In the genomic region with DNA sequence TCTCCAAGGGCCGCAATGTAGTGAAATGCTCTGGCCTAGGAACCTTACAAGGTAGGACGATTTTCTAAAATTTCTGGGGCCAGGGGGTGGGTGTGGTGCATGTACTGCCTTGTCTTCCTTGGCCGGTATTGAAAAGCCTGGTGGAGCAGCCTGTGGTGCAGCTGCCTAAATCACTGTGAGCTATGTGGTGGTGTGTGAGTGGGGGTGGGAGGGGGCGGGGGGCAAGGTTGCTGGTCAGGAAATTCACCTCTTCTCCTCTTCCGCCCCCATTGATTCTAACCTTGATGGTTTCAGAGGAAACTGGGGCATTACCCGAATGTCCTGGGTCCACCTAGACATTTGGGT, we compare ENCODE assay signal across 11 cellular contexts.
DNase-seq lines count a peak whose midpoint lies in the region; ATAC-seq, FAIRE-seq and TF ChIP-seq lines count a peak whose summit lies in the region.
"Had no signal": no experiment of that assay in that cellular context is flagged by ENCODE, and none has a peak within 500 bp of the region (broad histone marks: within the 10 kb centered on the region; RNA-seq: fewer than 3 reads in every experiment).

No MANE protein-coding gene starts in this region.

- H3K36me3 ChIP-seq in HEK293 (ENCODE audit: control insufficient read depth in 2 of 2, insufficient read depth in 1 of 2, low read length in 2 of 2) (no peaks in the 10 kb centered on the region), hepatocyte (replicated peaks; ENCODE audit: insufficient read depth, low read depth) (no peaks in the 10 kb centered on the region), pancreas (no peaks in the 10 kb centered on the region)

- H3K9me3 ChIP-seq in HEK293 (ENCODE audit: control insufficient read depth, insufficient read depth, low read depth, low read length) (no peaks in the 10 kb centered on the region), hepatocyte (ENCODE audit: low read depth) (no peaks in the 10 kb centered on the region), pancreas (no peaks in the 10 kb centered on the region)

- peaks cover 27% of the 10 kb centered on the region for H3K36me3 Mint-ChIP-seq in MCF 10A (ENCODE audit: insufficient read depth, unreplicated experiment)
- no peaks in the 10 kb centered on the region for H3K36me3 Mint-ChIP-seq in T-helper 2 cell treated with Interferon-gamma antibody and Interleukin-4, amounts not matched to agents 5 μg/mL and 100 μg/mL, for 36 hours (ENCODE audit: low read depth)
- H3K36me3 Mint-ChIP-seq in activated T-helper 17 cell treated with anti-CD3 and anti-CD28 coated beads, Interleukin-2, amount 50 U/mL, for 72 hours (ENCODE audit: low read depth), result no peaks in the 10 kb centered on the region

- CTCF ChIA-PET in HEK293 (lab: Yijun Ruan, JAX) (interaction anchor here (0.6 to 1.8 kb wide), 7 partner anchors 20 to 1694 kb away, joined by 3 to 10 read pairs (median 3); no protein-coding TSS in a partner anchor), MCF 10A (lab: Yijun Ruan, JAX) (interaction anchor here (0.7 to 11.4 kb wide), 18 partner anchors 10 to 402 kb away, joined by 3 to 100 read pairs (median 6); no protein-coding TSS in a partner anchor)

- peak overlapping the region; percentile 69 for H3K4me2 ChIP-seq in hepatocyte

- no peaks in the 10 kb centered on the region for H4K20me1 ChIP-seq in hepatocyte (ENCODE audit: insufficient read depth, poor library complexity, severe bottlenecking)

- no peak for FAIRE-seq in pancreas (lab: Jason Lieb, UNC)

- 13% methylated on average over 6 of the region's 6 CpGs for WGBS in hepatocyte (ENCODE audit: low lambda C conversion rate, missing lambda C conversion rate)
- WGBS in pancreas, 2 donors, result 26 to 34% methylated on average over 6 of the region's 6 CpGs

- H3K79me2 ChIP-seq in hepatocyte, result peaks cover 56% of the 10 kb centered on the region

- H3K4me3 Mint-ChIP-seq in MCF 10A (ENCODE audit: unreplicated experiment), result peak overlapping the region; percentile 79
- no peak overlapping the region for H3K4me3 Mint-ChIP-seq in T-helper 2 cell treated with Interferon-gamma antibody and Interleukin-4, amounts not matched to agents 5 μg/mL and 100 μg/mL, for 36 hours
- H3K4me3 Mint-ChIP-seq in activated T-helper 17 cell treated with anti-CD3 and anti-CD28 coated beads, Interleukin-2, amount 50 U/mL, for 72 hours, result no peak overlapping the region
- H3K4me3 Mint-ChIP-seq: activated CD4-positive, alpha-beta T cell treated with anti-CD3 and anti-CD28 coated beads, Interleukin-2, amount 10 ng/mL, durations not matched to agents 24 days and 14 days had no signal

- H3K27me3 ChIP-seq in hepatocyte, result no peaks in the 10 kb centered on the region
- no peaks in the 10 kb centered on the region for H3K27me3 ChIP-seq in pancreas

- DNase-seq in MCF 10A (ENCODE audit: unreplicated experiment) (no peak), hepatocyte (ENCODE audit: low spot score) (no peak), pancreas (no peak), GM19238 (ENCODE audit: insufficient read length, low spot score) (no peak)
- DNase-seq in T-helper 2 cell treated with Interferon-gamma antibody and Interleukin-4, amounts not matched to agents 5 μg/mL and 100 μg/mL, for 36 hours (ENCODE audit: low spot score), result no peak
- DNase-seq: activated CD4-positive, alpha-beta T cell treated with anti-CD3 and anti-CD28 coated beads, Interleukin-2, amount 10 ng/mL, durations not matched to agents 24 days and 14 days; GDM1; nucleus accumbens had no signal

- H3K27ac ChIP-seq in HEK293 (ENCODE audit: extremely low read depth, low read depth, low read length) (peak overlapping the region; percentile 60), hepatocyte (peak overlapping the region; percentile 67), pancreas (peak overlapping the region in 3 of 4 donors; percentile 15 to 52 (median 48))

- TF ChIP-seq CTCF in HEK293 (tag by site-specific recombination; IDR thresholded peaks at IDR 0.05) (no peak), MCF 10A (IDR thresholded peaks at IDR 0.05; ENCODE audit: unreplicated experiment) (no peak), hepatocyte (IDR thresholded peaks at IDR 0.05; ENCODE audit: poor library complexity) (no peak), pancreas (IDR thresholded peaks at IDR 0.05) (no peak)

- no peaks in the 10 kb centered on the region for H3K27me3 Mint-ChIP-seq in MCF 10A (ENCODE audit: insufficient read depth, unreplicated experiment)
- H3K27me3 Mint-ChIP-seq in T-helper 2 cell treated with Interferon-gamma antibody and Interleukin-4, amounts not matched to agents 5 μg/mL and 100 μg/mL, for 36 hours (ENCODE audit: low read depth), result no peaks in the 10 kb centered on the region
- no peaks in the 10 kb centered on the region for H3K27me3 Mint-ChIP-seq in activated T-helper 17 cell treated with anti-CD3 and anti-CD28 coated beads, Interleukin-2, amount 50 U/mL, for 72 hours
- H3K27me3 Mint-ChIP-seq: activated CD4-positive, alpha-beta T cell treated with anti-CD3 and anti-CD28 coated beads, Interleukin-2, amount 10 ng/mL, durations not matched to agents 24 days and 14 days had no signal

- H3K9me2 ChIP-seq in hepatocyte (replicated peaks; ENCODE audit: insufficient read depth), result no peaks in the 10 kb centered on the region

- peaks cover 21% of the 10 kb centered on the region for H3K4me1 Mint-ChIP-seq in MCF 10A (ENCODE audit: insufficient read depth, unreplicated experiment)
- no peaks in the 10 kb centered on the region for H3K4me1 Mint-ChIP-seq in T-helper 2 cell treated with Interferon-gamma antibody and Interleukin-4, amounts not matched to agents 5 μg/mL and 100 μg/mL, for 36 hours (ENCODE audit: low read depth)
- H3K4me1 Mint-ChIP-seq in activated T-helper 17 cell treated with anti-CD3 and anti-CD28 coated beads, Interleukin-2, amount 50 U/mL, for 72 hours, result no peaks in the 10 kb centered on the region
- H3K4me1 Mint-ChIP-seq: activated CD4-positive, alpha-beta T cell treated with anti-CD3 and anti-CD28 coated beads, Interleukin-2, amount 10 ng/mL, durations not matched to agents 24 days and 14 days had no signal

- peak overlapping the region; percentile 35 for H3K4me3 ChIP-seq in HEK293 (ENCODE audit: low read depth, low read length)
- no peak overlapping the region for H3K4me3 ChIP-seq in hepatocyte
- H3K4me3 ChIP-seq in pancreas, result peak overlapping the region in 3 of 4 donors; percentile 8 to 38 (median 36)

- BruUV-seq in MCF 10A (replicated peaks; lab: Mats Ljungman, UMichigan), result no TSS peak

- peak; percentile 29 to 52 (median 34) for ATAC-seq in pancreas
- ATAC-seq in activated T-helper 17 cell treated with anti-CD3 and anti-CD28 coated beads, Interleukin-2, amount 50 U/mL, for 72 hours (replicated peaks), result no peak
- ATAC-seq in GM19324 (IDR thresholded peaks at IDR 0.05; ENCODE audit: low FRiP score, unreplicated experiment), result no peak

- POLR2A ChIA-PET in HEK293 (lab: Yijun Ruan, JAX), result interaction anchor here (1.1 to 2.1 kb wide), 3 partner anchors 8 to 13 kb away, joined by 3 to 8 read pairs (median 5); no protein-coding TSS in a partner anchor
- POLR2A ChIA-PET in MCF 10A (lab: Yijun Ruan, JAX), result interaction anchor here (1.0 to 23.4 kb wide), 15 partner anchors 9 to 366 kb away, joined by 3 to 691 read pairs (median 46); no protein-coding TSS in a partner anchor

- H3K4me1 ChIP-seq in HEK293 (ENCODE audit: control insufficient read depth, insufficient read depth, low read length) (peaks cover 18% of the 10 kb centered on the region), hepatocyte (ENCODE audit: insufficient read depth) (peaks cover 74% of the 10 kb centered on the region), pancreas (peaks cover 6 to 23% (median 18%) of the 10 kb centered on the region in 3 donors)

- H3K9me3 Mint-ChIP-seq in MCF 10A (ENCODE audit: unreplicated experiment), result no peaks in the 10 kb centered on the region
- no peaks in the 10 kb centered on the region for H3K9me3 Mint-ChIP-seq in T-helper 2 cell treated with Interferon-gamma antibody and Interleukin-4, amounts not matched to agents 5 μg/mL and 100 μg/mL, for 36 hours
- no peaks in the 10 kb centered on the region for H3K9me3 Mint-ChIP-seq in activated T-helper 17 cell treated with anti-CD3 and anti-CD28 coated beads, Interleukin-2, amount 50 U/mL, for 72 hours
- H3K9me3 Mint-ChIP-seq: activated CD4-positive, alpha-beta T cell treated with anti-CD3 and anti-CD28 coated beads, Interleukin-2, amount 10 ng/mL, durations not matched to agents 24 days and 14 days had no signal

- H3K27ac Mint-ChIP-seq in MCF 10A (ENCODE audit: low read depth, unreplicated experiment), result peak overlapping the region; percentile 85
- no peak overlapping the region for H3K27ac Mint-ChIP-seq in T-helper 2 cell treated with Interferon-gamma antibody and Interleukin-4, amounts not matched to agents 5 μg/mL and 100 μg/mL, for 36 hours
- H3K27ac Mint-ChIP-seq in activated T-helper 17 cell treated with anti-CD3 and anti-CD28 coated beads, Interleukin-2, amount 50 U/mL, for 72 hours, result no peak overlapping the region
- H3K27ac Mint-ChIP-seq: activated CD4-positive, alpha-beta T cell treated with anti-CD3 and anti-CD28 coated beads, Interleukin-2, amount 10 ng/mL, durations not matched to agents 24 days and 14 days had no signal

- intact Hi-C loops in MCF 10A (cut with micrococcal nuclease) (loop anchor here (2.0 kb wide), 2 partner anchors 28 to 44 kb away; no protein-coding TSS in a partner anchor), pancreas (cut with DNase I) (no loop called here)

- no peak overlapping the region for H2AFZ ChIP-seq in hepatocyte

TF ChIP-seq in HEK293, 187 proteins besides CTCF, POLR2A, EP300 and RAD21 (continues in another document):
- TF ChIP-seq ZSCAN23 (tag by site-specific recombination; IDR thresholded peaks at IDR 0.05), result no peak
- no peak for TF ChIP-seq ZNF426 (tag by site-specific recombination; IDR thresholded peaks at IDR 0.05)
- TF ChIP-seq ZSCAN16 (tag by site-specific recombination; IDR thresholded peaks at IDR 0.05), result no peak
- TF ChIP-seq KLF1 (tag by site-specific recombination; IDR thresholded peaks at IDR 0.05), result no peak
- no peak for TF ChIP-seq ZNF174 (tag by site-specific recombination; IDR thresholded peaks at IDR 0.05)
- TF ChIP-seq ZSCAN4 (tag by site-specific recombination; IDR thresholded peaks at IDR 0.05), result no peak
- TF ChIP-seq OVOL3 (tag by site-specific recombination; IDR thresholded peaks at IDR 0.05), result no peak

Comparison
In these comparisons a context has a peak if more than half of its experiments do, and no peak if none do; other contexts are left out.
1. ATAC-seq: peak in pancreas (4 of 4); none in activated T-helper 17 cell treated with anti-CD3 and anti-CD28 coated beads, Interleukin-2, amount 50 U/mL, for 72 hours (single experiment) and GM19324 (single experiment).
2. Peak in every context shown above with its lines, with median percentiles within 50 percentile points of each other: H3K27ac ChIP-seq.